Comparison of ENCODE assay signal across 18 cellular contexts in genomic region chr3:31133541-31133940, GRCh38.
"Had no signal": no experiment of that assay in that cellular context is flagged by ENCODE, and none has a peak within 500 bp of the region (broad histone marks: within the 10 kb centered on the region; RNA-seq: fewer than 3 reads in every experiment).

No MANE protein-coding gene starts in this region.

- H3K4me3 ChIP-seq: heart left ventricle, ovary, prostate gland, thyroid gland had no signal

- H3K4me1 ChIP-seq: heart left ventricle, prostate gland, thyroid gland had no signal

- H3K36me3 ChIP-seq: heart left ventricle, neutrophil, ovary, prostate gland, thyroid gland had no signal

- H3K9me3 ChIP-seq: heart left ventricle, neutrophil, ovary, prostate gland, thyroid gland had no signal

- ATAC-seq: activated naive CD4-positive, alpha-beta T cell treated with anti-CD3 and anti-CD28 coated beads, Interleukin-2, amount 50 U/mL, for 72 hours; heart left ventricle; left cardiac atrium; natural killer cell treated with Interleukin-12 subunit alpha and Interleukin-12 subunit beta and Interleukin-15 and Interleukin-18, amount 100 ng/mL, for 72 hours; stimulated activated naive CD8-positive, alpha-beta T cell treated with anti-CD3 and anti-CD28 coated beads, Interleukin-15, Interleukin-2, amounts not matched to agents 100 U/mL and 50 U/mL, for 24 hours had no signal

- DNase-seq: activated CD4-positive, alpha-beta T cell treated with anti-CD3 and anti-CD28 coated beads for 4 hours; activated CD4-positive, alpha-beta T cell treated with anti-CD3 and anti-CD28 coated beads, Interleukin-2, amount 50 U/mL, for 48 hours; activated CD4-positive, CD25-positive, alpha-beta regulatory T cell; activated gamma-delta T cell; aorta; heart left ventricle; islet precursor cell; left cardiac atrium; ovary; stimulated activated CD4-positive, alpha-beta T cell treated with anti-CD3 and anti-CD28 coated beads, Interleukin-4, amount 100 ng/mL, for 24 hours; stimulated activated naive CD8-positive, alpha-beta T cell treated with anti-CD3 and anti-CD28 coated beads, Interleukin-15, Interleukin-2, amounts not matched to agents 100 U/mL and 50 U/mL, for 24 hours; substantia nigra; thyroid gland had no signal

- H3K27ac ChIP-seq: epithelial cell of prostate, heart left ventricle, neutrophil, ovary, prostate gland, thyroid gland had no signal

- H3K27me3 ChIP-seq: heart left ventricle, neutrophil, ovary, thyroid gland had no signal
